Comparison of ENCODE assay signal across 16 cellular contexts in the genomic region with DNA sequence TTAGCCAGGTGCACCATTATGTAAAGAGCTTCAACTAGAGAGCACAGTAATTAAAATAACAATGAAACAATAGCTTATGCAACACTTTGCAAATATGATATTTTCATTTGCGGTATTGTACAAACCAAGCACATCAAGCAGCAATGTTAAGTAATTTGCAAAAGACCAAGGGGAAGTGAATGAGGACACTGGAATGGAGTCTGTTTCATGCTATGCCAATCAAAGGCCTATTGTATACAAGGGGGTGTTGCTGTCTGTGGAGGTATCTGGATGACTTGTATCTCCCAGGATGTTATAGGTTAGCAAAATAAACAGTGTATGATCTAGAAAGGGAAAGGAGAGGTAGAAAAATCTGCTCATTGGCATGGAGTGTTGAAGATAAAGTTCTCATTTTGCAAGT.
"Had no signal": no experiment of that assay in that cellular context is flagged by ENCODE, and none has a peak within 500 bp of the region (broad histone marks: within the 10 kb centered on the region; RNA-seq: fewer than 3 reads in every experiment).

No MANE protein-coding gene starts in this region.

- H3K36me3 Mint-ChIP-seq: activated CD4-positive, alpha-beta memory T cell treated with anti-CD3 and anti-CD28 coated beads for 36 hours; brain had no signal

- H3K27ac Mint-ChIP-seq: activated CD4-positive, alpha-beta memory T cell treated with anti-CD3 and anti-CD28 coated beads for 36 hours; activated naive CD4-positive, alpha-beta T cell treated with anti-CD3 and anti-CD28 coated beads, Interleukin-2, amount 50 U/mL, for 72 hours; nephron progenitor cell had no signal

- DNase-seq: activated CD4-positive, alpha-beta memory T cell treated with anti-CD3 and anti-CD28 coated beads for 36 hours; activated effector memory CD4-positive, alpha-beta T cell treated with anti-CD3 and anti-CD28 coated beads, Interleukin-2, amount 50 U/mL, for 16 hours; activated T-cell treated with anti-CD3 and anti-CD28 coated beads, Interleukin-2, amount 50 U/mL, for 4 hours; amniotic stem cell; effector memory CD4-positive, alpha-beta T cell; left ventricle myocardium superior; mesendoderm; nephron progenitor cell; sigmoid colon; stimulated activated CD4-positive, alpha-beta T cell treated with anti-CD3 and anti-CD28 coated beads, Interleukin-12 subunit alpha, Interleukin-12 subunit beta, amount 100 ng/mL, for 4 hours; stimulated activated naive CD4-positive, alpha-beta T cell; substantia nigra; transverse colon had no signal

- H3K9me3 Mint-ChIP-seq: activated CD4-positive, alpha-beta memory T cell treated with anti-CD3 and anti-CD28 coated beads for 36 hours; activated T-cell treated with anti-CD3 and anti-CD28 coated beads, Interleukin-2, amount 50 U/mL, for 4 hours; brain; nephron progenitor cell had no signal

- H3K4me3 Mint-ChIP-seq: activated CD4-positive, alpha-beta memory T cell treated with anti-CD3 and anti-CD28 coated beads for 36 hours; activated T-cell treated with anti-CD3 and anti-CD28 coated beads, Interleukin-2, amount 50 U/mL, for 4 hours; brain; central memory CD8-positive, alpha-beta T cell; nephron progenitor cell had no signal

- H3K4me1 Mint-ChIP-seq: central memory CD8-positive, alpha-beta T cell; nephron progenitor cell had no signal

- H3K27me3 Mint-ChIP-seq: activated CD4-positive, alpha-beta memory T cell treated with anti-CD3 and anti-CD28 coated beads for 36 hours; central memory CD8-positive, alpha-beta T cell had no signal
